Comparison of ENCODE assay signal across 8 cellular contexts in genomic region chr12:95942532-95943230, GRCh38. TPM values are rescaled to one million over a fixed set of nuclear protein-coding genes. Genes with fewer than 3 reads are reported as not detected.
A peak's percentile ranks its signal among the peaks of the same experiment; 100 is the strongest.
DNase-seq lines count a peak whose midpoint lies in the region; ATAC-seq and TF ChIP-seq lines count a peak whose summit lies in the region.

Gene CCDC38 (minus strand): TSS chr12:95942614. CDS start chr12:95936509, 6,105 bp downstream.

- H3K4me3 ChIP-seq in AG09309 (ENCODE audit: control insufficient read depth, low read depth, low read length): peak within 1 kb of the TSS; percentile 65

- ATAC-seq in GM19023 (IDR thresholded peaks at IDR 0.05; ENCODE audit: unreplicated experiment): peak; percentile 99
- ATAC-seq in HG03159 (IDR thresholded peaks at IDR 0.05; ENCODE audit: unreplicated experiment): peak; percentile 98

- DNase-seq in AG09309 (ENCODE audit: low read depth) (no peak), NCI-H345 (lab: John Stamatoyannopoulos, UW) (peak; percentile 90), chondrocyte (ENCODE audit: low spot score) (no peak)
- DNase-seq in activated CD4-positive, CD25-positive, alpha-beta regulatory T cell treated with anti-CD3 and anti-CD28 coated beads, Interleukin-2, amount 50 U/mL, for 72 hours: peak; percentile 74
- peak; percentile 88 for DNase-seq in stimulated activated CD4-positive, alpha-beta T cell treated with anti-CD3 and anti-CD28 coated beads, Interleukin-1b, Interleukin-23, amount 100 ng/mL, for 48 hours

- peak within 1 kb of the TSS; percentile 42 for H3K27ac Mint-ChIP-seq in chondrocyte (ENCODE audit: unreplicated experiment)

- H3K27ac ChIP-seq in layer of hippocampus (ENCODE audit: low read depth, low read length): peak within 1 kb of the TSS; percentile 16

- H3K36me3 Mint-ChIP-seq in chondrocyte (ENCODE audit: low read depth): peaks cover 2% of the 10 kb centered on the region

- peaks cover 3% of the 10 kb centered on the region for H3K4me1 Mint-ChIP-seq in chondrocyte (ENCODE audit: low read depth)

- H3K27me3 ChIP-seq in layer of hippocampus (ENCODE audit: control insufficient read depth, insufficient read depth, low read length): no peaks in the 10 kb centered on the region

- peaks cover 22% of the 10 kb centered on the region for H3K27me3 Mint-ChIP-seq in chondrocyte (ENCODE audit: low read depth)

- no peaks in the 10 kb centered on the region for H3K9me3 Mint-ChIP-seq in chondrocyte (ENCODE audit: low read depth)

- H3K4me3 Mint-ChIP-seq in chondrocyte (ENCODE audit: unreplicated experiment): peak within 1 kb of the TSS; percentile 88

- TF ChIP-seq CTCF in AG09309 (IDR thresholded peaks at IDR 0.05; ENCODE audit: control insufficient read depth, insufficient read depth, low read depth, low read length, missing control alignments) (no peak), chondrocyte (IDR thresholded peaks at IDR 0.05) (no peak)

RNA-seq across cellular contexts. Expression of gene CCDC38, which starts in this region (rescaled TPM):
- not detected in 3 replicates for total RNA-seq in chondrocyte

Comparison
In these comparisons a context has a peak if more than half of its experiments do, and no peak if none do; other contexts are left out.
1. DNase-seq: peak in NCI-H345 (single experiment), activated CD4-positive, CD25-positive, alpha-beta regulatory T cell treated with anti-CD3 and anti-CD28 coated beads, Interleukin-2, amount 50 U/mL, for 72 hours (single experiment) and stimulated activated CD4-positive, alpha-beta T cell treated with anti-CD3 and anti-CD28 coated beads, Interleukin-1b, Interleukin-23, amount 100 ng/mL, for 48 hours (single experiment); none in AG09309 (single experiment) and chondrocyte (single experiment).